ENCODE assay signal across 17 cellular contexts in the genomic region with DNA sequence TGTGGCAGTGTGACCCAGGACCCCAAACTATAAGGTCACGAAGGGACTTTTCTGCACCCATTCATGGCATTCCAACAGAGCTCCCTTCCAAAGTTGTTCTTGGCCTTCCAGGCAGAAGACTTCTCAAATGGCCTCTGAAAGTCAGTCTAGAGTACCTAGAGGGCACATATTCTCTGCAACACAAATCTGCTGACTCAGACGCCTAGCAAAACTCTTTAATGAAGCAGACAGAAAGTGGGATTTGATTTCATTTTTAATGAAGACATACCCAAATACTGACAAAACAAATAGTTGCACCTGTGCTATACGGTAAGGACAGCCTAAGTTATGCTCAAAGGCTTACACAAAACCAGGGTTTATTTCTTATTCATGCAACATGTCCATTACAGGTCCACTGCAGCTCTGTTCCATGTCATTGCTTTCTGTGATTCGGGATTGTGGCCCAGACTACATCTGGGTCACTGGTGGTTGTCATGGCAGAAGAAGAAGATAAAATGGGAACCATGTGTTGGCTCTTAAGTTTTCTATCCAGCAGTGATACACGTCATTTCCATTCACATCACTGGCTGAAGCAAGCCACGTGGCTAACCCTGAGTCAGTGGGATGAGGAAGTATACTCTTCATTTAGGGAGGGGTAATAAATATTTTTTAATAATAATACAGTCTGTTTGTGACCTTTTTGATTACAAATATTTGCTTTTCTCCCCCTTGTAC. TPM values are rescaled to one million over a fixed set of nuclear protein-coding genes. Genes with fewer than 3 reads are reported as not detected.
DNase-seq lines count a peak whose midpoint lies in the region; ATAC-seq, FAIRE-seq and TF ChIP-seq lines count a peak whose summit lies in the region.
"Had no signal": no experiment of that assay in that cellular context is flagged by ENCODE, and none has a peak within 500 bp of the region (broad histone marks: within the 10 kb centered on the region; RNA-seq: fewer than 3 reads in every experiment).

No MANE protein-coding gene starts in this region.

- no peak overlapping the region for H3K4me3 ChIP-seq in GM23248
- no peak overlapping the region for H3K4me3 ChIP-seq in H1 (ENCODE audit: extremely low read depth in 1 of 4, insufficient read depth in 2 of 4, low read depth in 3 of 4, low read length in 4 of 4)
- H3K4me3 ChIP-seq in naive thymus-derived CD4-positive, alpha-beta T cell (ENCODE audit: low read length): no peak overlapping the region
- H3K4me3 ChIP-seq: BLaER1 treated with 17β-estradiol and CSF1 and Interleukin-3, amounts not matched to agents 10 nM and 100 nM; GM12878 had no signal

- H3K9me3 ChIP-seq in GM23248 (ENCODE audit: low read depth): no peaks in the 10 kb centered on the region
- H3K9me3 ChIP-seq in H1 (ENCODE audit: insufficient read depth in 2 of 2, low read depth in 1 of 2, low read length in 1 of 2): no peaks in the 10 kb centered on the region
- H3K9me3 ChIP-seq in naive thymus-derived CD4-positive, alpha-beta T cell (ENCODE audit: control insufficient read depth in 2 of 3, low read length in 3 of 3): no peaks in the 10 kb centered on the region
- H3K9me3 ChIP-seq: BLaER1 treated with 17β-estradiol and CSF1 and Interleukin-3, amounts not matched to agents 10 nM and 100 nM had no signal

- H3K9me2 ChIP-seq in GM23248 (ENCODE audit: insufficient read depth): no peaks in the 10 kb centered on the region

- H4K5ac ChIP-seq in H1 (ENCODE audit: insufficient read length, low read depth, low read length): no peak overlapping the region

- intact Hi-C loops in naive thymus-derived CD4-positive, alpha-beta T cell (cut with micrococcal nuclease): no loop called here

- H3K9me3 Mint-ChIP-seq in naive thymus-derived CD4-positive, alpha-beta T cell: peaks cover 0 to 4% (median 0%) of the 10 kb centered on the region in 11 donors
- H3K9me3 Mint-ChIP-seq: CD8-positive, alpha-beta T cell; HFFc6 had no signal

- no peaks in the 10 kb centered on the region for H4K20me1 ChIP-seq in GM23248 (ENCODE audit: insufficient read depth)
- H4K20me1 ChIP-seq in H1 (replicated peaks in 1 of 2; ENCODE audit: control insufficient read depth in 1 of 2, insufficient read depth in 2 of 2, low read length in 2 of 2): no peaks in the 10 kb centered on the region
- H4K20me1 ChIP-seq: BLaER1 treated with 17β-estradiol and CSF1 and Interleukin-3, amounts not matched to agents 10 nM and 100 nM had no signal

- no peak for TF ChIP-seq CTCF in H1 (IDR thresholded peaks at IDR 0.05; ENCODE audit: control extremely low read depth in 1 of 3, insufficient read depth in 1 of 3, low read depth in 1 of 3, low read length in 3 of 3)

- no peak overlapping the region for H2BK5ac ChIP-seq in H1 (ENCODE audit: low read depth, low read length)

- no peak overlapping the region for H2AK5ac ChIP-seq in H1 (ENCODE audit: low read depth, low read length)

- H3K4me1 Mint-ChIP-seq in naive thymus-derived CD4-positive, alpha-beta T cell: peaks cover 0 to 2% (median 0%) of the 10 kb centered on the region in 7 donors
- H3K4me1 Mint-ChIP-seq: B cell had no signal

- no peak overlapping the region for H3K4ac ChIP-seq in H1 (replicated peaks; ENCODE audit: insufficient read length, low read depth, low read length)

- ATAC-seq in naive thymus-derived CD4-positive, alpha-beta T cell: no peak
- ATAC-seq: CD8-positive, alpha-beta T cell; GM12878 had no signal

- CTCF ChIA-PET in H1 (lab: Charles Lee; ENCODE audit: partially characterized antibody): interaction anchor here (1.3 to 1.5 kb wide), 2 partner anchors 9 to 12 kb away, joined by 3 to 4 read pairs; no protein-coding TSS in a partner anchor
- CTCF ChIA-PET in naive thymus-derived CD4-positive, alpha-beta T cell (lab: Charles Lee): no interaction called here

- POLR2A ChIA-PET in H1 (lab: Charles Lee; ENCODE audit: partially characterized antibody): no interaction called here
- POLR2A ChIA-PET in naive thymus-derived CD4-positive, alpha-beta T cell (lab: Charles Lee): no interaction called here

- in situ Hi-C loops in GM23248 (cut with MboI): no loop called here

- no peak overlapping the region for H3K18ac ChIP-seq in H1 (ENCODE audit: extremely low read depth, low read length)

- no peaks in the 10 kb centered on the region for H3K79me1 ChIP-seq in H1 (ENCODE audit: low read depth, low read length)

- TF ChIP-seq POLR2A in H1 (IDR thresholded peaks at IDR 0.05; ENCODE audit: control extremely low read depth in 1 of 2, low read depth in 2 of 2, low read length in 2 of 2): no peak

- TF ChIP-seq EP300 in H1 (IDR thresholded peaks at IDR 0.05; ENCODE audit: borderline replicate concordance in 1 of 2, low read depth in 2 of 2, low read length in 2 of 2): no peak

- peaks cover 0 to 4% (median 0%) of the 10 kb centered on the region in 5 donors for H3K36me3 Mint-ChIP-seq in naive thymus-derived CD4-positive, alpha-beta T cell
- H3K36me3 Mint-ChIP-seq: CD8-positive, alpha-beta T cell had no signal

- no peak overlapping the region for H3K27ac Mint-ChIP-seq in naive thymus-derived CD4-positive, alpha-beta T cell
- H3K27ac Mint-ChIP-seq: B cell; CD8-positive, alpha-beta T cell; HFFc6 had no signal

- H3K4me1 ChIP-seq in GM23248 (ENCODE audit: insufficient read depth) (no peaks in the 10 kb centered on the region), H1 (replicated peaks in 1 of 4; ENCODE audit: control insufficient read depth in 3 of 4, insufficient read depth in 4 of 4, low read length in 3 of 4) (no peaks in the 10 kb centered on the region)
- no peaks in the 10 kb centered on the region for H3K4me1 ChIP-seq in naive thymus-derived CD4-positive, alpha-beta T cell (ENCODE audit: control insufficient read depth in 2 of 2, insufficient read depth in 2 of 2, low read length in 2 of 2)
- H3K4me1 ChIP-seq: BLaER1 treated with 17β-estradiol and CSF1 and Interleukin-3, amounts not matched to agents 10 nM and 100 nM had no signal

- H3K56ac ChIP-seq in H1 (replicated peaks; ENCODE audit: insufficient read length, low read depth, low read length): no peak overlapping the region

- H3K27ac ChIP-seq in GM23248: no peak overlapping the region
- H3K27ac ChIP-seq in H1 (ENCODE audit: low read depth, low read length): no peak overlapping the region
- H3K27ac ChIP-seq in naive thymus-derived CD4-positive, alpha-beta T cell (ENCODE audit: low read depth, low read length): no peak overlapping the region
- H3K27ac ChIP-seq: BLaER1 treated with 17β-estradiol and CSF1 and Interleukin-3, amounts not matched to agents 10 nM and 100 nM had no signal

- H4K8ac ChIP-seq in H1 (ENCODE audit: extremely low read depth, insufficient read depth, low read length): no peak overlapping the region

- no peaks in the 10 kb centered on the region for H3K27me3 ChIP-seq in GM23248 (replicated peaks; ENCODE audit: insufficient read depth)
- peaks cover 0 to 1% (median 0%) of the 10 kb centered on the region in 4 experiments; a peak in 1 of 7 replicates for H3K27me3 ChIP-seq in H1 (replicated peaks in 1 of 4; ENCODE audit: control insufficient read depth in 3 of 4, extremely low read depth in 1 of 4, insufficient read depth in 3 of 4, low read length in 3 of 4)
- no peaks in the 10 kb centered on the region for H3K27me3 ChIP-seq in naive thymus-derived CD4-positive, alpha-beta T cell (ENCODE audit: control insufficient read depth in 2 of 2, insufficient read depth in 2 of 2, low read length in 2 of 2)

- H2AFZ ChIP-seq in GM23248 (no peak overlapping the region), H1 (ENCODE audit: low read length) (no peak overlapping the region)

- no peaks in the 10 kb centered on the region for H3K23me2 ChIP-seq in H1 (ENCODE audit: low read depth, low read length)

- no peak overlapping the region for H3K23ac ChIP-seq in H1 (ENCODE audit: insufficient read length)

- no peaks in the 10 kb centered on the region for H3F3A ChIP-seq in GM23248 (ENCODE audit: insufficient read depth)

- H3K9ac ChIP-seq in GM23248: no peak overlapping the region
- no peak overlapping the region for H3K9ac ChIP-seq in H1 (replicated peaks in 1 of 4; ENCODE audit: extremely low read depth in 1 of 4, low read depth in 3 of 4, low read length in 3 of 4)
- H3K9ac ChIP-seq: BLaER1 treated with 17β-estradiol and CSF1 and Interleukin-3, amounts not matched to agents 10 nM and 100 nM had no signal

- no peak for TF ChIP-seq RAD21 in H1 (IDR thresholded peaks at IDR 0.05 in 1 of 2, conservative IDR thresholded peaks at IDR 0.05 in 1 of 2; ENCODE audit: low read depth in 2 of 2, low read length in 2 of 2)

- H3K36me3 ChIP-seq in GM23248 (ENCODE audit: low read depth): no peaks in the 10 kb centered on the region
- H3K36me3 ChIP-seq in H1 (ENCODE audit: control insufficient read depth in 2 of 4, insufficient read depth in 4 of 4, low read length in 3 of 4): no peaks in the 10 kb centered on the region
- no peaks in the 10 kb centered on the region for H3K36me3 ChIP-seq in naive thymus-derived CD4-positive, alpha-beta T cell (ENCODE audit: control insufficient read depth in 2 of 3, insufficient read depth in 3 of 3, low read length in 3 of 3)
- H3K36me3 ChIP-seq: BLaER1 treated with 17β-estradiol and CSF1 and Interleukin-3, amounts not matched to agents 10 nM and 100 nM had no signal

- peaks cover 0 to 28% (median 0%) of the 10 kb centered on the region in 5 donors for H3K27me3 Mint-ChIP-seq in naive thymus-derived CD4-positive, alpha-beta T cell

- DNase-seq in AG08395 (ENCODE audit: low spot score): peak; percentile 45
- peak; percentile 22 for DNase-seq in GM23248
- DNase-seq in H1 (ENCODE audit: low read depth in 1 of 2, low spot score in 2 of 2): no peak
- DNase-seq in NCI-H1092 treated with DMSO at 0.1 percent for 48 hours (lab: John Stamatoyannopoulos, UW): no peak
- no peak for DNase-seq in naive thymus-derived CD4-positive, alpha-beta T cell
- no peak for DNase-seq in COR-L47 (lab: John Stamatoyannopoulos, UW)
- DNase-seq: ACHN; CD8-positive, alpha-beta T cell; DMS 273 treated with DMSO at 0.1 percent for 48 hours; DMS53; DND-41; EL; HCEC 1CT; HFFc6 had no signal

- H3K4me2 ChIP-seq in GM23248 (ENCODE audit: unreplicated experiment): no peak overlapping the region
- no peak overlapping the region for H3K4me2 ChIP-seq in H1 (ENCODE audit: insufficient read depth in 1 of 2, low read depth in 2 of 2, low read length in 2 of 2)
- H3K4me2 ChIP-seq: BLaER1 treated with 17β-estradiol and CSF1 and Interleukin-3, amounts not matched to agents 10 nM and 100 nM had no signal

- no peak overlapping the region for H3K4me3 Mint-ChIP-seq in naive thymus-derived CD4-positive, alpha-beta T cell
- H3K4me3 Mint-ChIP-seq: B cell; CD8-positive, alpha-beta T cell; HFFc6 had no signal

- no peak overlapping the region for H4K91ac ChIP-seq in H1 (replicated peaks; ENCODE audit: insufficient read length, low read length)

- no peak overlapping the region for H3K14ac ChIP-seq in H1 (ENCODE audit: insufficient read length)

- FAIRE-seq in H1 (lab: Jason Lieb, UNC): no peak
- FAIRE-seq: GM12878 had no signal

- H2BK12ac ChIP-seq in H1 (ENCODE audit: low read depth, low read length): no peak overlapping the region

- no peak overlapping the region for H2BK15ac ChIP-seq in H1 (ENCODE audit: low read length)

- H3K79me2 ChIP-seq in GM23248 (ENCODE audit: insufficient read depth) (no peaks in the 10 kb centered on the region), H1 (ENCODE audit: control insufficient read depth in 1 of 2, insufficient read depth in 2 of 2, low read length in 2 of 2) (no peaks in the 10 kb centered on the region)

- H2BK20ac ChIP-seq in H1 (ENCODE audit: low read length): no peak overlapping the region

- 43 to 46% methylated on average over 6 of the region's 6 CpGs for WGBS in GM23248 (ENCODE audit: low coverage in 1 of 2, low lambda C conversion rate in 2 of 2, missing lambda C conversion rate in 2 of 2), 2 experiments
- WGBS in H1 (ENCODE audit: extremely low coverage in 1 of 2, insufficient coverage in 1 of 2, insufficient read length in 1 of 2, insufficient replicate concordance in 2 of 2, low coverage in 1 of 2, low lambda C conversion rate in 2 of 2, missing lambda C conversion rate in 1 of 2), 2 experiments: 88% methylated on average over 6 of the region's 6 CpGs; no CpG with 5 or more reads in 1 of the 2 experiments

- H2BK120ac ChIP-seq in H1 (replicated peaks; ENCODE audit: low read depth, low read length): no peak overlapping the region

RNA-seq across cellular contexts. Expression of a gene that starts 57.7 kb away (rescaled TPM):
- 0.38 TPM in 1 of 2 replicates, not detected in the other for total RNA-seq in GM23248 (2014; rRNA removed; shearing (Covaris generic))
- polyA plus RNA-seq in GM23248 (2016; fragmentation: Nextera tagmentation; extraction: Ambion mirVana) (0.03 TPM in 1 of 2 replicates, not detected in the other), H1 (2011; rRNA removed) (10.8 and 13.3 TPM in 2 replicates)
- 10.8 and 11.5 TPM in 2 replicates for total RNA-seq in H1 (2021; fragmentation: NEBNext Ultra II Directional; extraction: Animal tissue kit (Norgen Biotek cat#: 25700))
- 10.6 TPM for polyA plus RNA-seq in H1 (2011; cell fraction: cytosol; rRNA removed)
- polyA plus RNA-seq in H1 (2011; cell fraction: nucleus; rRNA removed): 22.6 TPM
- polyA plus RNA-seq in H1 (2012, experiment 1 of 2): 10.1 to 16.0 TPM (median 14.1 TPM) in 4 replicates
- 9.8 TPM for polyA plus RNA-seq in H1 (2012, experiment 2 of 2)
- 4.8 TPM for polyA plus RNA-seq in H1 (2013, experiment 1 of 2)
- 5.0 TPM for polyA plus RNA-seq in H1 (2013, experiment 2 of 2)
- 28.5 and 40.4 TPM in 2 replicates for polyA minus RNA-seq in H1 (2011; rRNA and poly(A)+ RNA removed)
- polyA minus RNA-seq in H1 (2011; cell fraction: cytosol; rRNA and poly(A)+ RNA removed): 7.3 TPM
- 7.3 TPM for polyA minus RNA-seq in H1 (2011; cell fraction: nucleus; rRNA and poly(A)+ RNA removed)
- 1 to 10 TPM in 1 of 5 experiments, under 1 TPM in 2, not detected in 2; 0.11 to 7.2 (median 0.24) TPM for total RNA-seq in naive thymus-derived CD4-positive, alpha-beta T cell
- not detected for polyA plus RNA-seq in naive thymus-derived CD4-positive, alpha-beta T cell

Comparison
In these comparisons a context has a peak if more than half of its experiments do, and no peak if none do; other contexts are left out.
1. DNase-seq: peak in AG08395 (single experiment) and GM23248 (single experiment); none in H1 (0 of 2), NCI-H1092 treated with DMSO at 0.1 percent for 48 hours (single experiment), naive thymus-derived CD4-positive, alpha-beta T cell (0 of 9) and COR-L47 (single experiment).